Comparison of ENCODE assay signal across 1 cellular context in genomic region chr12:112125250-112125999, GRCh38.
TF ChIP-seq lines count a peak whose summit lies in the region.

Gene TRAFD1 (plus strand): TSS chr12:112125560. CDS start chr12:112130523, 4,963 bp downstream.

TF ChIP-seq in K562, 482 proteins besides CTCF, POLR2A, EP300 and RAD21 (continued from another document and continues in another):
- TF ChIP-seq ZFP36 (IDR thresholded peaks at IDR 0.05; ENCODE audit: low read depth, low read length, partially characterized antibody) (peak; percentile 84), SP2 (IDR thresholded peaks at IDR 0.05; ENCODE audit: extremely low read depth, low read depth, low read length, poor library complexity, severe bottlenecking) (peak; percentile 94), ZBTB11 (CRISPR knock-in tag; IDR thresholded peaks at IDR 0.05) (no peak), GTF2E2 (tag; IDR thresholded peaks at IDR 0.05) (0 out of 2 replicates have a peak, but pooled peaks have one; percentile 57), CBX5 (IDR thresholded peaks at IDR 0.05; ENCODE audit: borderline replicate concordance, low read depth) (no peak), NCOA1 (IDR thresholded peaks at IDR 0.05; ENCODE audit: low read depth) (no peak), ZBTB40 (IDR thresholded peaks at IDR 0.05) (peak; percentile 86), ZBTB40 (CRISPR knock-in tag; IDR thresholded peaks at IDR 0.05) (no peak), MTA1 (IDR thresholded peaks at IDR 0.05; ENCODE audit: borderline replicate concordance) (no peak), ILF3 (IDR thresholded peaks at IDR 0.05; ENCODE audit: borderline replicate concordance) (no peak), ZNF280A (IDR thresholded peaks at IDR 0.05; ENCODE audit: low read depth, partially characterized antibody) (no peak), MIER1 (IDR thresholded peaks at IDR 0.05; ENCODE audit: low read depth) (no peak), CEBPG (CRISPR knock-in tag; IDR thresholded peaks at IDR 0.05) (no peak), CEBPG (tag; conservative IDR thresholded peaks at IDR 0.05 in 1 of 2, IDR thresholded peaks at IDR 0.05 in 1 of 2) (no peak), TGIF2 (CRISPR knock-in tag; IDR thresholded peaks at IDR 0.05) (peak; percentile 46; the same call in 1 of the 2 replicates), SIN3A (IDR thresholded peaks at IDR 0.05; ENCODE audit: borderline replicate concordance in 2 of 2, control insufficient read depth in 1 of 2, low read depth in 2 of 2, low read length in 2 of 2) (peak; percentile 58 to 76; a peak in 2 of 4 replicates), FUS (optimal IDR thresholded peaks at IDR 0.05; ENCODE audit: low read depth, low read length) (no peak), ZNF316 (IDR thresholded peaks at IDR 0.05) (peak; percentile 98), CTCFL (IDR thresholded peaks at IDR 0.05; ENCODE audit: borderline replicate concordance, insufficient read depth, low read depth, low read length, poor library complexity, severe bottlenecking) (no peak), DLX4 (CRISPR knock-in tag; IDR thresholded peaks at IDR 0.05) (no peak), PTTG1 (tag; IDR thresholded peaks at IDR 0.05; ENCODE audit: low read depth) (no peak), ZNF280B (CRISPR knock-in tag; IDR thresholded peaks at IDR 0.05) (no peak), MLLT1 (IDR thresholded peaks at IDR 0.05) (peak; percentile 61 to 76; a peak in 2 of 4 replicates), ZBTB7A (IDR thresholded peaks at IDR 0.05; ENCODE audit: borderline replicate concordance, control insufficient read depth, low read depth, low read length) (peak; percentile 61; the same call in 1 of the 2 replicates), RERE (CRISPR knock-in tag; IDR thresholded peaks at IDR 0.05; ENCODE audit: borderline replicate concordance) (no peak), GABPB1 (CRISPR knock-in tag; IDR thresholded peaks at IDR 0.05) (peak; percentile 96), POLR2G (IDR thresholded peaks at IDR 0.05; ENCODE audit: low read depth, low read length) (peak; percentile 96), GATAD2A (IDR thresholded peaks at IDR 0.05) (no peak)
